ENCODE assay signal across 2 cellular contexts in genomic region chr5:139417214-139417613, GRCh38.
TF ChIP-seq lines count a peak whose summit lies in the region.

No MANE protein-coding gene starts in this region.

TF ChIP-seq in K562, 482 proteins besides CTCF, POLR2A, EP300 and RAD21:
- no peak for TF ChIP-seq CAMTA2 (CRISPR knock-in tag; conservative IDR thresholded peaks at IDR 0.05)
- TF ChIP-seq ZBTB9 (CRISPR knock-in tag; IDR thresholded peaks at IDR 0.05): no peak
- no peak for TF ChIP-seq ASH1L (IDR thresholded peaks at IDR 0.05; ENCODE audit: borderline replicate concordance, low read depth, partially characterized antibody)
- no peak for TF ChIP-seq RBFOX2 (IDR thresholded peaks at IDR 0.05; ENCODE audit: low read depth, low read length)
- no peak for TF ChIP-seq EWSR1 (IDR thresholded peaks at IDR 0.05; ENCODE audit: borderline replicate concordance, low read depth, partially characterized antibody)
- no peak for TF ChIP-seq IFI16 (CRISPR knock-in tag; IDR thresholded peaks at IDR 0.05)
- TF ChIP-seq SRSF3 (IDR thresholded peaks at IDR 0.05; ENCODE audit: insufficient read depth, low read length): no peak
- peak; percentile 42; the same call in 1 of the 2 replicates for TF ChIP-seq MEF2A (IDR thresholded peaks at IDR 0.05; ENCODE audit: control insufficient read depth, low read depth, low read length)

TF ChIP-seq in liver, 16 proteins besides CTCF, POLR2A, EP300 and RAD21:
- TF ChIP-seq NR2F2 (IDR thresholded peaks at IDR 0.05): peak; percentile 51
- TF ChIP-seq MAX (IDR thresholded peaks at IDR 0.05): no peak
TF ChIP-seq in liver: peak in this region for 1.
